In genomic region chr7:111873963-111874693, GRCh38 we compare ENCODE assay signal across 16 cellular contexts.
DNase-seq lines count a peak whose midpoint lies in the region; ATAC-seq and TF ChIP-seq lines count a peak whose summit lies in the region.
"Had no signal": no experiment of that assay in that cellular context is flagged by ENCODE, and none has a peak within 500 bp of the region (broad histone marks: within the 10 kb centered on the region; RNA-seq: fewer than 3 reads in every experiment).

No MANE protein-coding gene starts in this region.

- no peak for TF ChIP-seq POLR2A in erythroblast (IDR thresholded peaks at IDR 0.05; ENCODE audit: low read length)

- H3K9me3 ChIP-seq in DND-41 (ENCODE audit: insufficient read depth, low read length, severe bottlenecking) (no peaks in the 10 kb centered on the region), neural progenitor cell (ENCODE audit: low read depth) (no peaks in the 10 kb centered on the region)
- H3K9me3 ChIP-seq: pancreas had no signal

- H3K4me1 Mint-ChIP-seq in neural progenitor cell, result peaks cover 14% of the 10 kb centered on the region
- H3K4me1 Mint-ChIP-seq in natural killer cell, result no peaks in the 10 kb centered on the region
- H3K4me1 Mint-ChIP-seq: memory B cell had no signal

- DNase-seq in DND-41 (no peak), fibroblast of pulmonary artery (ENCODE audit: low read depth) (peak; percentile 65), neural progenitor cell (ENCODE audit: low spot score) (no peak), natural killer cell (no peak), UCSD-AML1 (lab: John Stamatoyannopoulos, UW; ENCODE audit: unreplicated experiment) (no peak), erythroblast (lab: John Stamatoyannopoulos, UW) (no peak)
- DNase-seq: activated CD4-positive, CD25-positive, alpha-beta regulatory T cell treated with anti-CD3 and anti-CD28 coated beads, Interleukin-2, amount 50 U/mL, for 72 hours; NCI-H2107; pancreas; T-helper 1 cell had no signal

- H3K27ac ChIP-seq in DND-41 (ENCODE audit: low read length) (no peak overlapping the region), neural progenitor cell (no peak overlapping the region)
- H3K27ac ChIP-seq: HL-60, pancreas had no signal

- H3K4me2 ChIP-seq in DND-41 (ENCODE audit: insufficient read depth, low read length) (no peak overlapping the region), neural progenitor cell (peak overlapping the region; percentile 12)

- 0 out of 3 replicates have a peak, but pooled peaks have one; percentile 24 for ATAC-seq in DND-41 (ENCODE audit: insufficient read depth, low read depth)
- ATAC-seq in SK-N-SH treated with all-trans-retinoic acid at 6 μM for 48 hours, result peak; percentile 52
- ATAC-seq in natural killer cell, result no peak
- ATAC-seq in HG02642 (IDR thresholded peaks at IDR 0.05; ENCODE audit: poor library complexity, unreplicated experiment), result no peak
- ATAC-seq: GM12878 had no signal

- H3K79me2 ChIP-seq in DND-41 (ENCODE audit: insufficient read depth, low read length) (no peaks in the 10 kb centered on the region), neural progenitor cell (ENCODE audit: low read depth) (no peaks in the 10 kb centered on the region)

- H3K36me3 ChIP-seq in DND-41 (ENCODE audit: insufficient read depth, low read length) (no peaks in the 10 kb centered on the region), neural progenitor cell (no peaks in the 10 kb centered on the region)
- H3K36me3 ChIP-seq: pancreas had no signal

- intact Hi-C loops in natural killer cell (cut with micrococcal nuclease), result no loop called here

- H3K27me3 ChIP-seq in DND-41 (ENCODE audit: insufficient read depth, low read length, poor library complexity), result no peaks in the 10 kb centered on the region
- H3K27me3 ChIP-seq in neural progenitor cell, result no peaks in the 10 kb centered on the region
- H3K27me3 ChIP-seq: pancreas had no signal

- H3K36me3 Mint-ChIP-seq in neural progenitor cell (peaks cover 24% of the 10 kb centered on the region), natural killer cell (no peaks in the 10 kb centered on the region)
- H3K36me3 Mint-ChIP-seq: activated naive CD8-positive, alpha-beta T cell; memory B cell had no signal

- H3F3A ChIP-seq in neural progenitor cell (ENCODE audit: low read depth), result no peaks in the 10 kb centered on the region

- TF ChIP-seq CTCF in DND-41 (IDR thresholded peaks at IDR 0.05; ENCODE audit: borderline replicate concordance, extremely low read depth, low read length, poor library complexity, severe bottlenecking) (no peak), fibroblast of pulmonary artery (IDR thresholded peaks at IDR 0.05; ENCODE audit: low read length, missing control alignments) (no peak), neural progenitor cell (IDR thresholded peaks at IDR 0.05) (no peak), natural killer cell (IDR thresholded peaks at IDR 0.05) (no peak)

- H2AFZ ChIP-seq in DND-41 (ENCODE audit: low read depth, low read length) (peak overlapping the region; percentile 57), neural progenitor cell (replicated peaks) (peak overlapping the region; percentile 66)

- H3K9me3 Mint-ChIP-seq in neural progenitor cell, result no peaks in the 10 kb centered on the region
- H3K9me3 Mint-ChIP-seq in natural killer cell, result peaks cover 0 to 5% of the 10 kb centered on the region in 2 donors

- H3K9ac ChIP-seq in DND-41 (ENCODE audit: low read depth, low read length) (no peak overlapping the region), neural progenitor cell (no peak overlapping the region)

- H3K4me1 ChIP-seq in DND-41 (ENCODE audit: insufficient read depth, low read length), result no peaks in the 10 kb centered on the region
- peaks cover 12% of the 10 kb centered on the region for H3K4me1 ChIP-seq in neural progenitor cell
- H3K4me1 ChIP-seq: pancreas had no signal

- H3K27ac Mint-ChIP-seq in neural progenitor cell (no peak overlapping the region), natural killer cell (no peak overlapping the region)
- H3K27ac Mint-ChIP-seq: activated naive CD8-positive, alpha-beta T cell; memory B cell had no signal

- H3K4me3 ChIP-seq in DND-41 (ENCODE audit: low read depth in 1 of 2, low read length in 2 of 2) (no peak overlapping the region), fibroblast of pulmonary artery (replicated peaks; ENCODE audit: low read depth, low read length) (no peak overlapping the region), neural progenitor cell (no peak overlapping the region)
- H3K4me3 ChIP-seq: GM12878, pancreas had no signal

- H3K27me3 Mint-ChIP-seq in neural progenitor cell (ENCODE audit: insufficient read depth, low read depth), result no peaks in the 10 kb centered on the region
- H3K27me3 Mint-ChIP-seq in natural killer cell (ENCODE audit: low read depth in 2 of 2), result no peaks in the 10 kb centered on the region

- no peaks in the 10 kb centered on the region for H4K20me1 ChIP-seq in DND-41 (ENCODE audit: insufficient read depth, low read length)
- H4K20me1 ChIP-seq in neural progenitor cell (ENCODE audit: low read depth), result no peaks in the 10 kb centered on the region

- no peak overlapping the region for H3K4me3 Mint-ChIP-seq in neural progenitor cell
- H3K4me3 Mint-ChIP-seq in natural killer cell, result no peak overlapping the region
- H3K4me3 Mint-ChIP-seq: activated naive CD8-positive, alpha-beta T cell; memory B cell had no signal

TF ChIP-seq in SK-N-SH treated with all-trans-retinoic acid at 6 μM for 48 hours, 23 proteins besides CTCF, POLR2A, EP300 and RAD21:
- TF ChIP-seq ZC3H10 (CRISPR knock-in tag; IDR thresholded peaks at IDR 0.05) (no peak), ISL1 (CRISPR knock-in tag; IDR thresholded peaks at IDR 0.05) (no peak), RARB (CRISPR knock-in tag; IDR thresholded peaks at IDR 0.05) (no peak), TSHZ2 (CRISPR knock-in tag; IDR thresholded peaks at IDR 0.05) (no peak), ZNF8 (CRISPR knock-in tag; IDR thresholded peaks at IDR 0.05) (no peak), POU6F1 (CRISPR knock-in tag; IDR thresholded peaks at IDR 0.05; ENCODE audit: borderline replicate concordance, low read depth) (no peak), CSDC2 (CRISPR knock-in tag; IDR thresholded peaks at IDR 0.05) (no peak), CREB5 (CRISPR knock-in tag; IDR thresholded peaks at IDR 0.05; ENCODE audit: low read depth) (no peak), OSR1 (CRISPR knock-in tag; IDR thresholded peaks at IDR 0.05) (no peak), ZNF565 (CRISPR knock-in tag; conservative IDR thresholded peaks at IDR 0.05; ENCODE audit: low read depth) (no peak), TCF4 (CRISPR knock-in tag; IDR thresholded peaks at IDR 0.05; ENCODE audit: borderline replicate concordance) (no peak)
TF ChIP-seq in SK-N-SH treated with all-trans-retinoic acid at 6 μM for 48 hours: peak in this region for 0.

Comparison
In these comparisons a context has a peak if more than half of its experiments do, and no peak if none do; other contexts are left out.
1. ATAC-seq: peak in DND-41 (single experiment) and SK-N-SH treated with all-trans-retinoic acid at 6 μM for 48 hours (single experiment); none in natural killer cell (0 of 3) and HG02642 (single experiment).